23 cellular contexts compared by ENCODE assay signal in genomic region chr15:80168421-80168820, GRCh38.
"Had no signal": no experiment of that assay in that cellular context is flagged by ENCODE, and none has a peak within 500 bp of the region (broad histone marks: within the 10 kb centered on the region; RNA-seq: fewer than 3 reads in every experiment).

No MANE protein-coding gene starts in this region.

- DNase-seq: cerebellar nuclear complex; effector memory CD8-positive, alpha-beta T cell; erythroblast; gastrocnemius medialis; heart right ventricle; hypothalamus; left cardiac atrium; left ventricle myocardium inferior; lower lobe of right lung; mesenchymal stem cell; midbrain; occipital lobe; stimulated activated CD4-positive, alpha-beta T cell treated with anti-CD3 and anti-CD28 coated beads, Interleukin-2, amount 100 ng/mL, for 24 hours; stimulated activated CD4-positive, alpha-beta T cell treated with anti-CD3 and anti-CD28 coated beads, Interleukin-4, amount 100 ng/mL, for 4 hours; stimulated activated naive B cell treated with anti-CD40 and anti-IgM and Interleukin-4, amounts not matched to agents 10 μg/mL and 1 μg/mL and 100 μg/mL, for 72 hours; stimulated activated naive CD8-positive, alpha-beta T cell treated with anti-CD3 and anti-CD28 coated beads, Interleukin-15, amount 100 ng/mL, for 72 hours; testis; transverse colon had no signal

- H3K9me3 ChIP-seq: gastrocnemius medialis, left ventricle myocardium inferior, lower lobe of right lung, testis, transverse colon had no signal

- H3K27ac ChIP-seq: gastrocnemius medialis, heart right ventricle, left ventricle myocardium inferior, lower lobe of right lung, skin epidermis, testis, transverse colon had no signal

- H3K4me1 ChIP-seq: lower lobe of right lung, testis, transverse colon had no signal

- FAIRE-seq: colon, islet of Langerhans had no signal

- H3K36me3 ChIP-seq: transverse colon had no signal

- ATAC-seq: effector memory CD8-positive, alpha-beta T cell; heart right ventricle; left cardiac atrium; lower lobe of right lung; natural killer cell treated with Interleukin-12 subunit alpha and Interleukin-12 subunit beta and Interleukin-15 and Interleukin-18, amount 100 ng/mL, for 72 hours; sciatic nerve; stimulated activated naive B cell treated with anti-CD40 and anti-IgM and Interleukin-4, amounts not matched to agents 10 μg/mL and 1 μg/mL and 100 μg/mL, for 72 hours; stimulated activated naive CD8-positive, alpha-beta T cell treated with anti-CD3 and anti-CD28 coated beads, Interleukin-15, amount 100 ng/mL, for 72 hours had no signal

- H3K4me3 ChIP-seq: gastrocnemius medialis, heart right ventricle, left ventricle myocardium inferior, lower lobe of right lung, skin epidermis, testis, transverse colon had no signal

- H3K27me3 ChIP-seq: gastrocnemius medialis, heart right ventricle, testis, transverse colon had no signal
